ENCODE assay signal across 1 cellular context in genomic region chr2:223835701-223836532, GRCh38.
TF ChIP-seq lines count a peak whose summit lies in the region.

No MANE protein-coding gene starts in this region.

TF ChIP-seq in HepG2, 621 proteins besides CTCF, POLR2A, EP300 and RAD21 (continued from another document):
- TF ChIP-seq PRDM4 (CRISPR knock-in tag; IDR thresholded peaks at IDR 0.05; ENCODE audit: borderline replicate concordance), result no peak
- peak; percentile 10; the same call in 1 of the 2 replicates for TF ChIP-seq ZNF768 (CRISPR knock-in tag; IDR thresholded peaks at IDR 0.05)
- TF ChIP-seq ZBTB7B (CRISPR knock-in tag; IDR thresholded peaks at IDR 0.05), result no peak
- 0 out of 2 replicates have a peak, but pooled peaks have one; percentile 1 for TF ChIP-seq ARID2 (CRISPR knock-in tag; IDR thresholded peaks at IDR 0.05; ENCODE audit: borderline replicate concordance)
TF ChIP-seq in HepG2: peak in this region for 6.
